Comparison of ENCODE assay signal across 2 cellular contexts in the genomic region with DNA sequence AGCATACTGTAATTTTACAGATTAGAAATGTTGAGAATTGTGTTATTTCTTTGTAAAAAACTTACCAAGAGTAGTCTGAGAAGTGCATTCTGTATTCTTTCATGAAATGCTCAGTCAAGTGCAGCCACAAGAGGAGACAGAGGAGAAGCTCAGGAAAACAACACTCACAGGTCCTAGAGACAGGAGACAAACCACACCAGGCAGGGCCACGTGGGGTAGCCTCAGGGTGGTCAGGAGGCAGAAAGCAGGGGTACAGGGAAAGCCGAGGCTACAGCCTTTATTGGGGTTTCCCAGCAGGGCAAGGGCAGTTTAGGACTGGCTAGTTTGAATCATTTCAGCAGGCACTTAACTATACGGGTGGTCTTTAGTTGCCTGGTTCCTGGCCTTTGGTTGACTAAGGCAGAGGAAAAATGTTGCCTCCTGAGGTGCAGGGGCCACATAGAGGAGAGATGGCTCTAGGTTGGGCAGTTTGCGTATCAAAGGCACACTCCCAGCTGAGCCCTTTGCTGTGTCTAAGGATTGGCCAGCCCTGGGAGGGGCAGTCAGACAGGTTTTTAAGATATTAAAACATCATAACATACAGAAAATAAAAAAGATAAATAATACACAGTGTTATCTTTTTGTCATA.
TF ChIP-seq lines count a peak whose summit lies in the region.

No MANE protein-coding gene starts in this region.

TF ChIP-seq in GM23338, 12 proteins besides CTCF, POLR2A, EP300 and RAD21 (continues in another document):
- TF ChIP-seq, protein P1, sequence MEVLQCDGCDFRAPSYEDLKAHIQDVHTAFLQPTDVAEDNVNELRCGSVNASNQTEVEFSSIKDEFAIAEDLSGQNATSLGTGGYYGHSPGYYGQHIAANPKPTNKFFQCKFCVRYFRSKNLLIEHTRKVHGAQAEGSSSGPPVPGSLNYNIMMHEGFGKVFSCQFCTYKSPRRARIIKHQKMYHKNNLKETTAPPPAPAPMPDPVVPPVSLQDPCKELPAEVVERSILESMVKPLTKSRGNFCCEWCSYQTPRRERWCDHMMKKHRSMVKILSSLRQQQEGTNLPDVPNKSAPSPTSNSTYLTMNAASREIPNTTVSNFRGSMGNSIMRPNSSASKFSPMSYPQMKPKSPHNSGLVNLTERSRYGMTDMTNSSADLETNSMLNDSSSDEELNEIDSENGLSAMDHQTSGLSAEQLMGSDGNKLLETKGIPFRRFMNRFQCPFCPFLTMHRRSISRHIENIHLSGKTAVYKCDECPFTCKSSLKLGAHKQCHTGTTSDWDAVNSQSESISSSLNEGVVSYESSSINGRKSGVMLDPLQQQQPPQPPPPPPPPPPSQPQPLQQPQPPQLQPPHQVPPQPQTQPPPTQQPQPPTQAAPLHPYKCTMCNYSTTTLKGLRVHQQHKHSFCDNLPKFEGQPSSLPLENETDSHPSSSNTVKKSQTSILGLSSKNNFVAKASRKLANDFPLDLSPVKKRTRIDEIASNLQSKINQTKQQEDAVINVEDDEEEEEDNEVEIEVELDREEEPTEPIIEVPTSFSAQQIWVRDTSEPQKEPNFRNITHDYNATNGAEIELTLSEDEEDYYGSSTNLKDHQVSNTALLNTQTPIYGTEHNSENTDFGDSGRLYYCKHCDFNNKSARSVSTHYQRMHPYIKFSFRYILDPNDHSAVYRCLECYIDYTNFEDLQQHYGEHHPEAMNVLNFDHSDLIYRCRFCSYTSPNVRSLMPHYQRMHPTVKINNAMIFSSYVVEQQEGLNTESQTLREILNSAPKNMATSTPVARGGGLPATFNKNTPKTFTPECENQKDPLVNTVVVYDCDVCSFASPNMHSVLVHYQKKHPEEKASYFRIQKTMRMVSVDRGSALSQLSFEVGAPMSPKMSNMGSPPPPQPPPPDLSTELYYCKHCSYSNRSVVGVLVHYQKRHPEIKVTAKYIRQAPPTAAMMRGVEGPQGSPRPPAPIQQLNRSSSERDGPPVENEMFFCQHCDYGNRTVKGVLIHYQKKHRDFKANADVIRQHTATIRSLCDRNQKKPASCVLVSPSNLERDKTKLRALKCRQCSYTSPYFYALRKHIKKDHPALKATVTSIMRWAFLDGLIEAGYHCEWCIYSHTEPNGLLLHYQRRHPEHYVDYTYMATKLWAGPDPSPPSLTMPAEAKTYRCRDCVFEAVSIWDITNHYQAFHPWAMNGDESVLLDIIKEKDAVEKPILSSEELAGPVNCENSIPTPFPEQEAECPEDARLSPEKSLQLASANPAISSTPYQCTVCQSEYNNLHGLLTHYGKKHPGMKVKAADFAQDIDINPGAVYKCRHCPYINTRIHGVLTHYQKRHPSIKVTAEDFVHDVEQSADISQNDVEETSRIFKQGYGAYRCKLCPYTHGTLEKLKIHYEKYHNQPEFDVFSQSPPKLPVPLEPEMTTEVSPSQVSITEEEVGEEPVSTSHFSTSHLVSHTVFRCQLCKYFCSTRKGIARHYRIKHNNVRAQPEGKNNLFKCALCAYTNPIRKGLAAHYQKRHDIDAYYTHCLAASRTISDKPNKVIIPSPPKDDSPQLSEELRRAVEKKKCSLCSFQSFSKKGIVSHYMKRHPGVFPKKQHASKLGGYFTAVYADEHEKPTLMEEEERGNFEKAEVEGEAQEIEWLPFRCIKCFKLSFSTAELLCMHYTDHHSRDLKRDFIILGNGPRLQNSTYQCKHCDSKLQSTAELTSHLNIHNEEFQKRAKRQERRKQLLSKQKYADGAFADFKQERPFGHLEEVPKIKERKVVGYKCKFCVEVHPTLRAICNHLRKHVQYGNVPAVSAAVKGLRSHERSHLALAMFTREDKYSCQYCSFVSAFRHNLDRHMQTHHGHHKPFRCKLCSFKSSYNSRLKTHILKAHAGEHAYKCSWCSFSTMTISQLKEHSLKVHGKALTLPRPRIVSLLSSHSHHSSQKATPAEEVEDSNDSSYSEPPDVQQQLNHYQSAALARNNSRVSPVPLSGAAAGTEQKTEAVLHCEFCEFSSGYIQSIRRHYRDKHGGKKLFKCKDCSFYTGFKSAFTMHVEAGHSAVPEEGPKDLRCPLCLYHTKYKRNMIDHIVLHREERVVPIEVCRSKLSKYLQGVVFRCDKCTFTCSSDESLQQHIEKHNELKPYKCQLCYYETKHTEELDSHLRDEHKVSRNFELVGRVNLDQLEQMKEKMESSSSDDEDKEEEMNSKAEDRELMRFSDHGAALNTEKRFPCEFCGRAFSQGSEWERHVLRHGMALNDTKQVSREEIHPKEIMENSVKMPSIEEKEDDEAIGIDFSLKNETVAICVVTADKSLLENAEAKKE (CRISPR knock-in tag; IDR thresholded peaks at IDR 0.05): no peak
- TF ChIP-seq STAT1 (IDR thresholded peaks at IDR 0.05; ENCODE audit: unreplicated experiment) (no peak), EZH2 (IDR thresholded peaks at IDR 0.05; ENCODE audit: low read depth, unreplicated experiment) (no peak), REST (IDR thresholded peaks at IDR 0.05; ENCODE audit: unreplicated experiment) (no peak), JUNB (IDR thresholded peaks at IDR 0.05; ENCODE audit: unreplicated experiment) (no peak), POLR2AphosphoS5 (IDR thresholded peaks at IDR 0.05; ENCODE audit: low read depth) (no peak), EZH2phosphoT487 (IDR thresholded peaks at IDR 0.05; ENCODE audit: unreplicated experiment) (no peak)
- TF ChIP-seq, protein P2, sequence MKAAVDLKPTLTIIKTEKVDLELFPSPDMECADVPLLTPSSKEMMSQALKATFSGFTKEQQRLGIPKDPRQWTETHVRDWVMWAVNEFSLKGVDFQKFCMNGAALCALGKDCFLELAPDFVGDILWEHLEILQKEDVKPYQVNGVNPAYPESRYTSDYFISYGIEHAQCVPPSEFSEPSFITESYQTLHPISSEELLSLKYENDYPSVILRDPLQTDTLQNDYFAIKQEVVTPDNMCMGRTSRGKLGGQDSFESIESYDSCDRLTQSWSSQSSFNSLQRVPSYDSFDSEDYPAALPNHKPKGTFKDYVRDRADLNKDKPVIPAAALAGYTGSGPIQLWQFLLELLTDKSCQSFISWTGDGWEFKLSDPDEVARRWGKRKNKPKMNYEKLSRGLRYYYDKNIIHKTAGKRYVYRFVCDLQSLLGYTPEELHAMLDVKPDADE (IDR thresholded peaks at IDR 0.05): no peak

TF ChIP-seq in H1, 55 proteins besides CTCF, POLR2A, EP300 and RAD21:
- TF ChIP-seq RXRA (IDR thresholded peaks at IDR 0.05; ENCODE audit: insufficient read depth, low read depth, low read length) (no peak), CBX8 (IDR thresholded peaks at IDR 0.05; ENCODE audit: borderline replicate concordance, low read depth, low read length) (no peak), POU5F1 (IDR thresholded peaks at IDR 0.05; ENCODE audit: low read depth, low read length) (no peak), BCL11A (IDR thresholded peaks at IDR 0.05; ENCODE audit: low read depth in 2 of 2, low read length in 2 of 2) (no peak), HDAC2 (IDR thresholded peaks at IDR 0.05; ENCODE audit: borderline replicate concordance in 1 of 2, low read depth in 2 of 2, low read length in 2 of 2) (no peak), ASH2L (IDR thresholded peaks at IDR 0.05; ENCODE audit: low read length) (no peak), TEAD4 (IDR thresholded peaks at IDR 0.05; ENCODE audit: low read depth, low read length) (no peak), EZH2 (IDR thresholded peaks at IDR 0.05; ENCODE audit: low read depth, low read length, severe bottlenecking) (no peak), BACH1 (IDR thresholded peaks at IDR 0.05; ENCODE audit: low read length) (no peak), TAF7 (optimal IDR thresholded peaks at IDR 0.05; ENCODE audit: borderline replicate concordance, low read depth, low read length) (no peak), JUND (IDR thresholded peaks at IDR 0.05; ENCODE audit: low read length) (no peak), SIRT6 (IDR thresholded peaks at IDR 0.05; ENCODE audit: low read length) (no peak), HDAC6 (IDR thresholded peaks at IDR 0.05; ENCODE audit: low read depth, low read length) (no peak), SIN3A (conservative IDR thresholded peaks at IDR 0.05 in 1 of 2, IDR thresholded peaks at IDR 0.05 in 1 of 2; ENCODE audit: low read depth in 1 of 2, low read length in 2 of 2) (no peak), KDM5A (IDR thresholded peaks at IDR 0.05; ENCODE audit: low read length) (no peak)
- TF ChIP-seq, protein P3, sequence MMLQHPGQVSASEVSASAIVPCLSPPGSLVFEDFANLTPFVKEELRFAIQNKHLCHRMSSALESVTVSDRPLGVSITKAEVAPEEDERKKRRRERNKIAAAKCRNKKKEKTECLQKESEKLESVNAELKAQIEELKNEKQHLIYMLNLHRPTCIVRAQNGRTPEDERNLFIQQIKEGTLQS (IDR thresholded peaks at IDR 0.05; ENCODE audit: insufficient read depth, low read depth, low read length): no peak
- TF ChIP-seq, protein P4, sequence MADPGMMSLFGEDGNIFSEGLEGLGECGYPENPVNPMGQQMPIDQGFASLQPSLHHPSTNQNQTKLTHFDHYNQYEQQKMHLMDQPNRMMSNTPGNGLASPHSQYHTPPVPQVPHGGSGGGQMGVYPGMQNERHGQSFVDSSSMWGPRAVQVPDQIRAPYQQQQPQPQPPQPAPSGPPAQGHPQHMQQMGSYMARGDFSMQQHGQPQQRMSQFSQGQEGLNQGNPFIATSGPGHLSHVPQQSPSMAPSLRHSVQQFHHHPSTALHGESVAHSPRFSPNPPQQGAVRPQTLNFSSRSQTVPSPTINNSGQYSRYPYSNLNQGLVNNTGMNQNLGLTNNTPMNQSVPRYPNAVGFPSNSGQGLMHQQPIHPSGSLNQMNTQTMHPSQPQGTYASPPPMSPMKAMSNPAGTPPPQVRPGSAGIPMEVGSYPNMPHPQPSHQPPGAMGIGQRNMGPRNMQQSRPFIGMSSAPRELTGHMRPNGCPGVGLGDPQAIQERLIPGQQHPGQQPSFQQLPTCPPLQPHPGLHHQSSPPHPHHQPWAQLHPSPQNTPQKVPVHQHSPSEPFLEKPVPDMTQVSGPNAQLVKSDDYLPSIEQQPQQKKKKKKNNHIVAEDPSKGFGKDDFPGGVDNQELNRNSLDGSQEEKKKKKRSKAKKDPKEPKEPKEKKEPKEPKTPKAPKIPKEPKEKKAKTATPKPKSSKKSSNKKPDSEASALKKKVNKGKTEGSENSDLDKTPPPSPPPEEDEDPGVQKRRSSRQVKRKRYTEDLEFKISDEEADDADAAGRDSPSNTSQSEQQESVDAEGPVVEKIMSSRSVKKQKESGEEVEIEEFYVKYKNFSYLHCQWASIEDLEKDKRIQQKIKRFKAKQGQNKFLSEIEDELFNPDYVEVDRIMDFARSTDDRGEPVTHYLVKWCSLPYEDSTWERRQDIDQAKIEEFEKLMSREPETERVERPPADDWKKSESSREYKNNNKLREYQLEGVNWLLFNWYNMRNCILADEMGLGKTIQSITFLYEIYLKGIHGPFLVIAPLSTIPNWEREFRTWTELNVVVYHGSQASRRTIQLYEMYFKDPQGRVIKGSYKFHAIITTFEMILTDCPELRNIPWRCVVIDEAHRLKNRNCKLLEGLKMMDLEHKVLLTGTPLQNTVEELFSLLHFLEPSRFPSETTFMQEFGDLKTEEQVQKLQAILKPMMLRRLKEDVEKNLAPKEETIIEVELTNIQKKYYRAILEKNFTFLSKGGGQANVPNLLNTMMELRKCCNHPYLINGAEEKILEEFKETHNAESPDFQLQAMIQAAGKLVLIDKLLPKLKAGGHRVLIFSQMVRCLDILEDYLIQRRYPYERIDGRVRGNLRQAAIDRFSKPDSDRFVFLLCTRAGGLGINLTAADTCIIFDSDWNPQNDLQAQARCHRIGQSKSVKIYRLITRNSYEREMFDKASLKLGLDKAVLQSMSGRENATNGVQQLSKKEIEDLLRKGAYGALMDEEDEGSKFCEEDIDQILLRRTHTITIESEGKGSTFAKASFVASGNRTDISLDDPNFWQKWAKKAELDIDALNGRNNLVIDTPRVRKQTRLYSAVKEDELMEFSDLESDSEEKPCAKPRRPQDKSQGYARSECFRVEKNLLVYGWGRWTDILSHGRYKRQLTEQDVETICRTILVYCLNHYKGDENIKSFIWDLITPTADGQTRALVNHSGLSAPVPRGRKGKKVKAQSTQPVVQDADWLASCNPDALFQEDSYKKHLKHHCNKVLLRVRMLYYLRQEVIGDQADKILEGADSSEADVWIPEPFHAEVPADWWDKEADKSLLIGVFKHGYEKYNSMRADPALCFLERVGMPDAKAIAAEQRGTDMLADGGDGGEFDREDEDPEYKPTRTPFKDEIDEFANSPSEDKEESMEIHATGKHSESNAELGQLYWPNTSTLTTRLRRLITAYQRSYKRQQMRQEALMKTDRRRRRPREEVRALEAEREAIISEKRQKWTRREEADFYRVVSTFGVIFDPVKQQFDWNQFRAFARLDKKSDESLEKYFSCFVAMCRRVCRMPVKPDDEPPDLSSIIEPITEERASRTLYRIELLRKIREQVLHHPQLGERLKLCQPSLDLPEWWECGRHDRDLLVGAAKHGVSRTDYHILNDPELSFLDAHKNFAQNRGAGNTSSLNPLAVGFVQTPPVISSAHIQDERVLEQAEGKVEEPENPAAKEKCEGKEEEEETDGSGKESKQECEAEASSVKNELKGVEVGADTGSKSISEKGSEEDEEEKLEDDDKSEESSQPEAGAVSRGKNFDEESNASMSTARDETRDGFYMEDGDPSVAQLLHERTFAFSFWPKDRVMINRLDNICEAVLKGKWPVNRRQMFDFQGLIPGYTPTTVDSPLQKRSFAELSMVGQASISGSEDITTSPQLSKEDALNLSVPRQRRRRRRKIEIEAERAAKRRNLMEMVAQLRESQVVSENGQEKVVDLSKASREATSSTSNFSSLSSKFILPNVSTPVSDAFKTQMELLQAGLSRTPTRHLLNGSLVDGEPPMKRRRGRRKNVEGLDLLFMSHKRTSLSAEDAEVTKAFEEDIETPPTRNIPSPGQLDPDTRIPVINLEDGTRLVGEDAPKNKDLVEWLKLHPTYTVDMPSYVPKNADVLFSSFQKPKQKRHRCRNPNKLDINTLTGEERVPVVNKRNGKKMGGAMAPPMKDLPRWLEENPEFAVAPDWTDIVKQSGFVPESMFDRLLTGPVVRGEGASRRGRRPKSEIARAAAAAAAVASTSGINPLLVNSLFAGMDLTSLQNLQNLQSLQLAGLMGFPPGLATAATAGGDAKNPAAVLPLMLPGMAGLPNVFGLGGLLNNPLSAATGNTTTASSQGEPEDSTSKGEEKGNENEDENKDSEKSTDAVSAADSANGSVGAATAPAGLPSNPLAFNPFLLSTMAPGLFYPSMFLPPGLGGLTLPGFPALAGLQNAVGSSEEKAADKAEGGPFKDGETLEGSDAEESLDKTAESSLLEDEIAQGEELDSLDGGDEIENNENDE (IDR thresholded peaks at IDR 0.05; ENCODE audit: insufficient replicate concordance, low read length): no peak
